8 cellular contexts compared by ENCODE assay signal in the genomic region with DNA sequence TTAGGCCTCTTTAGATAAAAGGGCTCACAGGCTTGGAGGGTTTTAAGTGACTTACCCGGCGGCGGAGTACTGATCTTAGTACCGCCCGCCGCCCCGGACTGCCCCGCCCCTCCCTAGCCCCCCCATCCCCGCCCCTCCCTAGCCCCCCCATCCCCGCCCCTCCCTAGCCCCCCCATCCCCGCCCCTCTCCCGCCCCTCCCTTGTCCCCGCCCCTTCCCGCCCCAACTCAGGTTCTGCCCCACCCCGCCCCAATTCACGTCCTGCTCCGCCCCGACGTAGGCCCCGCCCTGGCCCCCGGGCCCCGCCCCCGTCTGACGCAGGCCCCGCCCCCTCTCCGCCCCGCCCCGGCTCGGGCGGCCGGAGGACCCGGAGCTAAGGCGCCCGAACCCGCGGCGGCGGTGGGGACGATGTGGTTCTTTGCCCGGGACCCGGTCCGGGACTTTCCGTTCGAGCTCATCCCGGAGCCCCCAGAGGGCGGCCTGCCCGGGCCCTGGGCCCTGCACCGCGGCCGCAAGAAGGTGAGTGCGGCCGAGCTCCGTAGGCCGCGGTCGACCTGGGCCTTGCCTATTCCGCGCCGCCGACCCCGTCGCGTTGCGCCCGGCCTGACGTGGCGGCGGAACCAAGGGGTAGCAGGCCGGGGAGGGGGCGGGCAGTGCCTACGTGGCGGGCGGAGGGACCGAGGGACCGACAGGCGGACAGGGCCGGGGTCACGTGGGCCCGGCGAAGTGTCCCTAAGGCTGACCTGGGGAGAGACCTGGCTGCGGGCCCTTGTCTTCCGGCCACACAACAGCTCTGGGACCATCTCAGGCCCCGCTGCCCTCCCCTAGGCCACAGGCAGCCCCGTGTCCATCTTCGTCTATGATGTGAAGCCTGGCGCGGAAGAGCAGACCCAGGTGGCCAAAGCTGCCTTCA.
DNase-seq lines count a peak whose midpoint lies in the region; ATAC-seq lines count a peak whose summit lies in the region.

A gene (plus strand): TSS at position 337 of the 912 bp plus-strand sequence. CDS start 71 bp downstream, at position 408.

- peak; percentile 98 for DNase-seq in D341Med (ENCODE audit: low spot score)
- peak; percentile 67 for DNase-seq in NCI-H1092 treated with DMSO at 0.1 percent for 48 hours (lab: John Stamatoyannopoulos, UW)
- DNase-seq in activated CD4-positive, CD25-positive, alpha-beta regulatory T cell (lab: John Stamatoyannopoulos, UW), result peak; percentile 72 to 80 (median 74)
- peak in 58 of 61 donors; percentile 18 to 94 (median 80) for DNase-seq in caudate nucleus (lab: John Stamatoyannopoulos, UW)
- DNase-seq in iris pigment epithelial cell (ENCODE audit: low read depth), result peak; percentile 75
- DNase-seq in stimulated activated CD4-positive, alpha-beta T cell treated with anti-CD3 and anti-CD28 coated beads, Interleukin-12 subunit alpha, Interleukin-12 subunit beta, amount 100 ng/mL, for 4 hours, result peak; percentile 81

- ATAC-seq in GM21737 (IDR thresholded peaks at IDR 0.05; ENCODE audit: unreplicated experiment) (peak; percentile 44), HG03095 (IDR thresholded peaks at IDR 0.05; ENCODE audit: unreplicated experiment) (no peak)

- peak within 1 kb of the TSS; percentile 85 for H3K27ac ChIP-seq in caudate nucleus (ENCODE audit: low read depth, low read length)
